ENCODE assay signal across 1 cellular context in the genomic region with DNA sequence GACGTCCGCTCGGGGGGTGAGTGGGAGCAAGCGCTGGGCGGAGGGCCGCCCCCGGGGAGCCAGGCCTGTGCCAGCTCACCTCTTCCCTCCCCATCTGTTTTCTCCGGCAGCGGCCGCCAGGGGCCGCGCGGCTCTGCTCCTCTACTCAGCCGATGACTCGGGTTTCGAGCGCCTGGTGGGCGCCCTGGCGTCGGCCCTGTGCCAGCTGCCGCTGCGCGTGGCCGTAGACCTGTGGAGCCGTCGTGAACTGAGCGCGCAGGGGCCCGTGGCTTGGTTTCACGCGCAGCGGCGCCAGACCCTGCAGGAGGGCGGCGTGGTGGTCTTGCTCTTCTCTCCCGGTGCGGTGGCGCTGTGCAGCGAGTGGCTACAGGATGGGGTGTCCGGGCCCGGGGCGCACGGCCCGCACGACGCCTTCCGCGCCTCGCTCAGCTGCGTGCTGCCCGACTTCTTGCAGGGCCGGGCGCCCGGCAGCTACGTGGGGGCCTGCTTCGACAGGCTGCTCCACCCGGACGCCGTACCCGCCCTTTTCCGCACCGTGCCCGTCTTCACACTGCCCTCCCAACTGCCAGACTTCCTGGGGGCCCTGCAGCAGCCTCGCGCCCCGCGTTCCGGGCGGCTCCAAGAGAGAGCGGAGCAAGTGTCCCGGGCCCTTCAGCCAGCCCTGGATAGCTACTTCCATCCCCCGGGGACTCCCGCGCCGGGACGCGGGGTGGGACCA.
TF ChIP-seq lines count a peak whose summit lies in the region.

No MANE protein-coding gene starts in this region.

TF ChIP-seq in HepG2, 621 proteins besides CTCF, POLR2A, EP300 and RAD21 (continued from another document and continues in another):
- TF ChIP-seq KDM5A (IDR thresholded peaks at IDR 0.05; ENCODE audit: borderline replicate concordance, low read length) (no peak), ZBTB21 (CRISPR knock-in tag; IDR thresholded peaks at IDR 0.05) (no peak), KLF9 (CRISPR knock-in tag; IDR thresholded peaks at IDR 0.05; ENCODE audit: low read depth) (0 out of 2 replicates have a peak, but pooled peaks have one; percentile 34), NCOA5 (CRISPR knock-in tag; IDR thresholded peaks at IDR 0.05) (no peak), LBX2 (CRISPR knock-in tag; IDR thresholded peaks at IDR 0.05; ENCODE audit: borderline replicate concordance) (no peak), SKI (IDR thresholded peaks at IDR 0.05; ENCODE audit: partially characterized antibody) (no peak), ZNF296 (CRISPR knock-in tag; conservative IDR thresholded peaks at IDR 0.05) (no peak), KAT7 (CRISPR knock-in tag; IDR thresholded peaks at IDR 0.05; ENCODE audit: borderline replicate concordance) (peak; percentile 62; the same call in 1 of the 2 replicates), ZNF138 (CRISPR knock-in tag; IDR thresholded peaks at IDR 0.05; ENCODE audit: low read depth) (no peak; the same call in 1 of the 2 replicates), ZNF33A (CRISPR knock-in tag; IDR thresholded peaks at IDR 0.05; ENCODE audit: borderline replicate concordance) (no peak), ZNF747 (CRISPR knock-in tag; IDR thresholded peaks at IDR 0.05; ENCODE audit: borderline replicate concordance) (peak; percentile 69; the same call in 1 of the 2 replicates), SP1 (IDR thresholded peaks at IDR 0.05) (no peak), SP1 (CRISPR knock-in tag; IDR thresholded peaks at IDR 0.05) (peak; percentile 9; the same call in 1 of the 2 replicates), NFE2L2 (IDR thresholded peaks at IDR 0.05; ENCODE audit: low read length) (no peak), ARID4A (CRISPR knock-in tag; IDR thresholded peaks at IDR 0.05; ENCODE audit: borderline replicate concordance) (no peak), ZNF20 (CRISPR knock-in tag; IDR thresholded peaks at IDR 0.05) (peak; percentile 35; the same call in 1 of the 2 replicates), ZNF678 (CRISPR knock-in tag; IDR thresholded peaks at IDR 0.05) (peak; percentile 85), KDM1A (CRISPR knock-in tag; IDR thresholded peaks at IDR 0.05) (peak; percentile 9; the same call in 1 of the 2 replicates), ARNT (IDR thresholded peaks at IDR 0.05) (no peak), HNRNPK (IDR thresholded peaks at IDR 0.05; ENCODE audit: low read depth, low read length, poor library complexity, severe bottlenecking) (no peak), DPF2 (CRISPR knock-in tag; IDR thresholded peaks at IDR 0.05; ENCODE audit: borderline replicate concordance, low read depth) (no peak; the same call in 1 of the 2 replicates), ZBTB1 (CRISPR knock-in tag; IDR thresholded peaks at IDR 0.05; ENCODE audit: borderline replicate concordance) (no peak), ZNF83 (CRISPR knock-in tag; IDR thresholded peaks at IDR 0.05; ENCODE audit: borderline replicate concordance) (no peak; the same call in 1 of the 2 replicates), ZNF546 (CRISPR knock-in tag; conservative IDR thresholded peaks at IDR 0.05) (peak; percentile 73; the same call in 1 of the 2 replicates), ESRRA (CRISPR knock-in tag; IDR thresholded peaks at IDR 0.05; ENCODE audit: low read depth) (no peak), MTA3 (CRISPR knock-in tag; IDR thresholded peaks at IDR 0.05) (no peak), HNF4G (IDR thresholded peaks at IDR 0.05; ENCODE audit: borderline replicate concordance, low read depth, low read length) (no peak), HNF4G (CRISPR knock-in tag; IDR thresholded peaks at IDR 0.05; ENCODE audit: borderline replicate concordance, low read depth) (no peak), SMAD1 (CRISPR knock-in tag; IDR thresholded peaks at IDR 0.05; ENCODE audit: borderline replicate concordance, low read depth) (no peak), ZNF615 (CRISPR knock-in tag; IDR thresholded peaks at IDR 0.05; ENCODE audit: borderline replicate concordance) (no peak), SRSF1 (optimal IDR thresholded peaks at IDR 0.05; ENCODE audit: low read depth, low read length) (peak; percentile 84), MAFG (CRISPR knock-in tag; IDR thresholded peaks at IDR 0.05) (0 out of 2 replicates have a peak, but pooled peaks have one; percentile 38), DNMT1 (CRISPR knock-in tag; IDR thresholded peaks at IDR 0.05) (no peak), ATF2 (CRISPR knock-in tag; IDR thresholded peaks at IDR 0.05) (peak; percentile 55), ZNF512 (CRISPR knock-in tag; IDR thresholded peaks at IDR 0.05) (no peak), ZFP37 (CRISPR knock-in tag; IDR thresholded peaks at IDR 0.05; ENCODE audit: borderline replicate concordance) (no peak), ZMAT3 (CRISPR knock-in tag; conservative IDR thresholded peaks at IDR 0.05) (0 out of 2 replicates have a peak, but pooled peaks have one; percentile 4), ZBTB3 (CRISPR knock-in tag; IDR thresholded peaks at IDR 0.05; ENCODE audit: borderline replicate concordance, low read depth) (no peak), SPEN (CRISPR knock-in tag; IDR thresholded peaks at IDR 0.05; ENCODE audit: low read depth) (peak; percentile 67)
- TF ChIP-seq, protein P1, sequence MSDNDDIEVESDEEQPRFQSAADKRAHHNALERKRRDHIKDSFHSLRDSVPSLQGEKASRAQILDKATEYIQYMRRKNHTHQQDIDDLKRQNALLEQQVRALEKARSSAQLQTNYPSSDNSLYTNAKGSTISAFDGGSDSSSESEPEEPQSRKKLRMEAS (IDR thresholded peaks at IDR 0.05): peak; percentile 33
- TF ChIP-seq, protein P2, sequence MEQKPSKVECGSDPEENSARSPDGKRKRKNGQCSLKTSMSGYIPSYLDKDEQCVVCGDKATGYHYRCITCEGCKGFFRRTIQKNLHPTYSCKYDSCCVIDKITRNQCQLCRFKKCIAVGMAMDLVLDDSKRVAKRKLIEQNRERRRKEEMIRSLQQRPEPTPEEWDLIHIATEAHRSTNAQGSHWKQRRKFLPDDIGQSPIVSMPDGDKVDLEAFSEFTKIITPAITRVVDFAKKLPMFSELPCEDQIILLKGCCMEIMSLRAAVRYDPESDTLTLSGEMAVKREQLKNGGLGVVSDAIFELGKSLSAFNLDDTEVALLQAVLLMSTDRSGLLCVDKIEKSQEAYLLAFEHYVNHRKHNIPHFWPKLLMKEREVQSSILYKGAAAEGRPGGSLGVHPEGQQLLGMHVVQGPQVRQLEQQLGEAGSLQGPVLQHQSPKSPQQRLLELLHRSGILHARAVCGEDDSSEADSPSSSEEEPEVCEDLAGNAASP (CRISPR knock-in tag; IDR thresholded peaks at IDR 0.05; ENCODE audit: borderline replicate concordance): no peak
- TF ChIP-seq, protein P3, sequence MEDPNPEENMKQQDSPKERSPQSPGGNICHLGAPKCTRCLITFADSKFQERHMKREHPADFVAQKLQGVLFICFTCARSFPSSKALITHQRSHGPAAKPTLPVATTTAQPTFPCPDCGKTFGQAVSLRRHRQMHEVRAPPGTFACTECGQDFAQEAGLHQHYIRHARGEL (CRISPR knock-in tag; IDR thresholded peaks at IDR 0.05): peak; percentile 86
- TF ChIP-seq, protein P4, sequence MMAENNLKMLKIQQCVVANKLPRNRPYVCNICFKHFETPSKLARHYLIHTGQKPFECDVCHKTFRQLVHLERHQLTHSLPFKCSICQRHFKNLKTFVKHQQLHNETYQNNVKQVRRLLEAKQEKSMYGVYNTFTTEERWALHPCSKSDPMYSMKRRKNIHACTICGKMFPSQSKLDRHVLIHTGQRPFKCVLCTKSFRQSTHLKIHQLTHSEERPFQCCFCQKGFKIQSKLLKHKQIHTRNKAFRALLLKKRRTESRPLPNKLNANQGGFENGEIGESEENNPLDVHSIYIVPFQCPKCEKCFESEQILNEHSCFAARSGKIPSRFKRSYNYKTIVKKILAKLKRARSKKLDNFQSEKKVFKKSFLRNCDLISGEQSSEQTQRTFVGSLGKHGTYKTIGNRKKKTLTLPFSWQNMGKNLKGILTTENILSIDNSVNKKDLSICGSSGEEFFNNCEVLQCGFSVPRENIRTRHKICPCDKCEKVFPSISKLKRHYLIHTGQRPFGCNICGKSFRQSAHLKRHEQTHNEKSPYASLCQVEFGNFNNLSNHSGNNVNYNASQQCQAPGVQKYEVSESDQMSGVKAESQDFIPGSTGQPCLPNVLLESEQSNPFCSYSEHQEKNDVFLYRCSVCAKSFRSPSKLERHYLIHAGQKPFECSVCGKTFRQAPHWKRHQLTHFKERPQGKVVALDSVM (CRISPR knock-in tag; IDR thresholded peaks at IDR 0.05): peak; percentile 13; the same call in 1 of the 2 replicates
- TF ChIP-seq, protein P5, sequence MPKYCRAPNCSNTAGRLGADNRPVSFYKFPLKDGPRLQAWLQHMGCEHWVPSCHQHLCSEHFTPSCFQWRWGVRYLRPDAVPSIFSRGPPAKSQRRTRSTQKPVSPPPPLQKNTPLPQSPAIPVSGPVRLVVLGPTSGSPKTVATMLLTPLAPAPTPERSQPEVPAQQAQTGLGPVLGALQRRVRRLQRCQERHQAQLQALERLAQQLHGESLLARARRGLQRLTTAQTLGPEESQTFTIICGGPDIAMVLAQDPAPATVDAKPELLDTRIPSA (CRISPR knock-in tag; IDR thresholded peaks at IDR 0.05; ENCODE audit: borderline replicate concordance): no peak; the same call in 1 of the 2 replicates
- TF ChIP-seq, protein P6, sequence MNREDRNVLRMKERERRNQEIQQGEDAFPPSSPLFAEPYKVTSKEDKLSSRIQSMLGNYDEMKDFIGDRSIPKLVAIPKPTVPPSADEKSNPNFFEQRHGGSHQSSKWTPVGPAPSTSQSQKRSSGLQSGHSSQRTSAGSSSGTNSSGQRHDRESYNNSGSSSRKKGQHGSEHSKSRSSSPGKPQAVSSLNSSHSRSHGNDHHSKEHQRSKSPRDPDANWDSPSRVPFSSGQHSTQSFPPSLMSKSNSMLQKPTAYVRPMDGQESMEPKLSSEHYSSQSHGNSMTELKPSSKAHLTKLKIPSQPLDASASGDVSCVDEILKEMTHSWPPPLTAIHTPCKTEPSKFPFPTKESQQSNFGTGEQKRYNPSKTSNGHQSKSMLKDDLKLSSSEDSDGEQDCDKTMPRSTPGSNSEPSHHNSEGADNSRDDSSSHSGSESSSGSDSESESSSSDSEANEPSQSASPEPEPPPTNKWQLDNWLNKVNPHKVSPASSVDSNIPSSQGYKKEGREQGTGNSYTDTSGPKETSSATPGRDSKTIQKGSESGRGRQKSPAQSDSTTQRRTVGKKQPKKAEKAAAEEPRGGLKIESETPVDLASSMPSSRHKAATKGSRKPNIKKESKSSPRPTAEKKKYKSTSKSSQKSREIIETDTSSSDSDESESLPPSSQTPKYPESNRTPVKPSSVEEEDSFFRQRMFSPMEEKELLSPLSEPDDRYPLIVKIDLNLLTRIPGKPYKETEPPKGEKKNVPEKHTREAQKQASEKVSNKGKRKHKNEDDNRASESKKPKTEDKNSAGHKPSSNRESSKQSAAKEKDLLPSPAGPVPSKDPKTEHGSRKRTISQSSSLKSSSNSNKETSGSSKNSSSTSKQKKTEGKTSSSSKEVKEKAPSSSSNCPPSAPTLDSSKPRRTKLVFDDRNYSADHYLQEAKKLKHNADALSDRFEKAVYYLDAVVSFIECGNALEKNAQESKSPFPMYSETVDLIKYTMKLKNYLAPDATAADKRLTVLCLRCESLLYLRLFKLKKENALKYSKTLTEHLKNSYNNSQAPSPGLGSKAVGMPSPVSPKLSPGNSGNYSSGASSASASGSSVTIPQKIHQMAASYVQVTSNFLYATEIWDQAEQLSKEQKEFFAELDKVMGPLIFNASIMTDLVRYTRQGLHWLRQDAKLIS (CRISPR knock-in tag; IDR thresholded peaks at IDR 0.05): 0 out of 2 replicates have a peak, but pooled peaks have one; percentile 17
